In genomic region chr17:56834380-56835258, GRCh38 we compare ENCODE assay signal across 8 cellular contexts. TPM values are rescaled to one million over a fixed set of nuclear protein-coding genes. Genes with fewer than 3 reads are reported as not detected.
DNase-seq lines count a peak whose midpoint lies in the region; ATAC-seq and TF ChIP-seq lines count a peak whose summit lies in the region.

No MANE protein-coding gene starts in this region.

- no peaks in the 10 kb centered on the region for H3K9me3 ChIP-seq in NT2/D1 (ENCODE audit: insufficient read depth, low read length)
- H3K9me3 ChIP-seq in testis, result no peaks in the 10 kb centered on the region

- TF ChIP-seq CTCF in fibroblast of villous mesenchyme (IDR thresholded peaks at IDR 0.05; ENCODE audit: insufficient read depth, low read depth, low read length) (no peak), omental fat pad (IDR thresholded peaks at IDR 0.05) (no peak), testis (IDR thresholded peaks at IDR 0.05) (no peak)

- ATAC-seq in GM19023 (IDR thresholded peaks at IDR 0.05; ENCODE audit: unreplicated experiment) (peak; percentile 37), HG03342 (IDR thresholded peaks at IDR 0.05; ENCODE audit: unreplicated experiment) (peak; percentile 26), omental fat pad (ENCODE audit: low FRiP score) (peak; percentile 20)
- peak; percentile 37 for ATAC-seq in activated T-helper 17 cell treated with anti-CD3 and anti-CD28 coated beads, Interleukin-2, amount 50 U/mL, for 72 hours (replicated peaks)

- DNase-seq in AG08395 (ENCODE audit: low spot score) (peak; percentile 6), NT2/D1 (ENCODE audit: low read depth, low spot score) (no peak), fibroblast of villous mesenchyme (ENCODE audit: low read depth) (peak; percentile 30), omental fat pad (ENCODE audit: low spot score) (no peak), testis (peak; percentile 70)

- peak overlapping the region; percentile 86 for H3K4me3 Mint-ChIP-seq in activated T-helper 17 cell treated with anti-CD3 and anti-CD28 coated beads, Interleukin-2, amount 50 U/mL, for 72 hours

- no peak for TF ChIP-seq POLR2A in testis (IDR thresholded peaks at IDR 0.05)

- peak overlapping the region; percentile 88 to 97 for H3K27ac ChIP-seq in testis

- H3K36me3 ChIP-seq in NT2/D1 (ENCODE audit: insufficient read depth, insufficient read length, low read length) (peaks cover 21% of the 10 kb centered on the region), testis (ENCODE audit: low read depth, missing control alignments) (no peaks in the 10 kb centered on the region)

- H3K4me1 Mint-ChIP-seq in activated T-helper 17 cell treated with anti-CD3 and anti-CD28 coated beads, Interleukin-2, amount 50 U/mL, for 72 hours, result peaks cover 45% of the 10 kb centered on the region

- H3K27me3 ChIP-seq in NT2/D1 (ENCODE audit: insufficient read depth, insufficient read length) (peaks cover 14% of the 10 kb centered on the region), testis (no peaks in the 10 kb centered on the region)

- peak overlapping the region; percentile 92 for H3K9ac ChIP-seq in NT2/D1 (ENCODE audit: insufficient read length, low read depth)

- H3K9me3 Mint-ChIP-seq in activated T-helper 17 cell treated with anti-CD3 and anti-CD28 coated beads, Interleukin-2, amount 50 U/mL, for 72 hours, result no peaks in the 10 kb centered on the region

- no peaks in the 10 kb centered on the region for H3K27me3 Mint-ChIP-seq in activated T-helper 17 cell treated with anti-CD3 and anti-CD28 coated beads, Interleukin-2, amount 50 U/mL, for 72 hours

- H3K27ac Mint-ChIP-seq in activated T-helper 17 cell treated with anti-CD3 and anti-CD28 coated beads, Interleukin-2, amount 50 U/mL, for 72 hours, result peak overlapping the region; percentile 87

- intact Hi-C loops in testis (cut with DNase I; ENCODE audit: low total_unique reads), result no loop called here

- peaks cover 87% of the 10 kb centered on the region for H3K36me3 Mint-ChIP-seq in activated T-helper 17 cell treated with anti-CD3 and anti-CD28 coated beads, Interleukin-2, amount 50 U/mL, for 72 hours (ENCODE audit: low read depth)

- peak overlapping the region; percentile 83 for H3K4me3 ChIP-seq in NT2/D1 (ENCODE audit: insufficient read length, low read depth)
- peak overlapping the region; percentile 80 for H3K4me3 ChIP-seq in fibroblast of villous mesenchyme (ENCODE audit: low read depth, low read length)
- H3K4me3 ChIP-seq in testis, result peak overlapping the region; percentile 79 to 89

- H3K4me1 ChIP-seq in NT2/D1 (ENCODE audit: insufficient read depth, insufficient read length) (peaks cover 9% of the 10 kb centered on the region), testis (peaks cover 7% of the 10 kb centered on the region)

- 4 to 29% methylated on average over 18 to 74 of the region's 81 CpGs for WGBS in testis, 2 donors

RNA-seq across cellular contexts. Expression of gene DGKE, which starts 0.7 kb away (rescaled TPM):
- total RNA-seq in activated T-helper 17 cell treated with anti-CD3 and anti-CD28 coated beads, Interleukin-2, amount 50 U/mL, for 72 hours, result 10 to 100 TPM; 44.1 to 49.9 TPM
- total RNA-seq in fibroblast of villous mesenchyme, result 7.1 and 12.1 TPM in 2 replicates
- 10 to 100 TPM in 1 of 4 donors, 1 to 10 TPM in 3; 5.9 to 19.4 (median 6.8) TPM for total RNA-seq in omental fat pad
- total RNA-seq in testis, result 10 to 100 TPM; 26.3 to 27.7 TPM
- polyA plus RNA-seq in testis (ENCODE audit: insufficient read depth, low read depth, low replicate concordance), result 13.3 TPM

RNA-seq across cellular contexts. Expression of gene C17orf67, which starts 0.9 kb away (rescaled TPM):
- 1 to 10 TPM; 5.0 to 5.6 TPM for total RNA-seq in activated T-helper 17 cell treated with anti-CD3 and anti-CD28 coated beads, Interleukin-2, amount 50 U/mL, for 72 hours
- total RNA-seq in fibroblast of villous mesenchyme (0.64 and 0.86 TPM in 2 replicates), omental fat pad (1 to 10 TPM in 2 of 4 donors, under 1 TPM in 2; 0.44 to 5.4 (median 1.3) TPM), testis (1 to 10 TPM; 3.7 to 5.3 TPM)
- 2.9 TPM for polyA plus RNA-seq in testis (ENCODE audit: insufficient read depth, low read depth, low replicate concordance)

Comparison
In these comparisons a context has a peak if more than half of its experiments do, and no peak if none do; other contexts are left out.
1. DNase-seq: peak in AG08395 (single experiment), fibroblast of villous mesenchyme (single experiment) and testis (single experiment); none in NT2/D1 (single experiment) and omental fat pad (single experiment).
2. Peak in every context shown above with its lines, with median percentiles within 50 percentile points of each other: ATAC-seq and H3K4me3 ChIP-seq.